In genomic region chr3:53085476-53085875, GRCh38 we compare ENCODE assay signal across 14 cellular contexts. TPM values are rescaled to one million over a fixed set of nuclear protein-coding genes. Genes with fewer than 3 reads are reported as not detected.
DNase-seq lines count a peak whose midpoint lies in the region; ATAC-seq and TF ChIP-seq lines count a peak whose summit lies in the region.
"Had no signal": no experiment of that assay in that cellular context is flagged by ENCODE, and none has a peak within 500 bp of the region (broad histone marks: within the 10 kb centered on the region; RNA-seq: fewer than 3 reads in every experiment).

No MANE protein-coding gene starts in this region.

- dilution Hi-C loops in IMR-90 (cut with HindIII; ENCODE audit: low sequenced_read_pairs, unreplicated experiment): no loop called here

- BruUV-seq in IMR-90 (replicated peaks; lab: Mats Ljungman, UMichigan): no TSS peak

- peaks cover 55% of the 10 kb centered on the region for H3K36me3 Mint-ChIP-seq in activated T-cell treated with anti-CD3 and anti-CD28 coated beads, Interleukin-2, amount 50 U/mL, for 24 hours (ENCODE audit: low read depth)

- TF ChIP-seq POLR2A in IMR-90 (IDR thresholded peaks at IDR 0.05; ENCODE audit: low read depth, low read length): no peak

- peaks cover 6% of the 10 kb centered on the region for H3K36me3 ChIP-seq in IMR-90 (ENCODE audit: control insufficient read depth, insufficient read depth, low read length)
- no peaks in the 10 kb centered on the region for H3K36me3 ChIP-seq in aorta (ENCODE audit: control insufficient read depth in 1 of 2, insufficient read depth in 2 of 2, low read length in 1 of 2)
- H3K36me3 ChIP-seq in HAP-1 (replicated peaks): peaks cover 7% of the 10 kb centered on the region

- no peak overlapping the region for H3K4me3 Mint-ChIP-seq in activated T-cell treated with anti-CD3 and anti-CD28 coated beads, Interleukin-2, amount 50 U/mL, for 24 hours

- CTCF ChIA-PET in IMR-90 (lab: Yijun Ruan, JAX): no interaction called here

- no peak overlapping the region for H3K4me3 ChIP-seq in IMR-90 (ENCODE audit: insufficient read depth, low read depth, low read length)
- no peak overlapping the region for H3K4me3 ChIP-seq in aorta (ENCODE audit: low read length in 2 of 2)
- no peak overlapping the region for H3K4me3 ChIP-seq in HAP-1
- H3K4me3 ChIP-seq: BLaER1 had no signal

- no peak overlapping the region for H4K91ac ChIP-seq in IMR-90 (ENCODE audit: insufficient read depth, low read depth, low read length)

- peaks cover 3% of the 10 kb centered on the region; the same call in 1 of the 2 replicates for H3K9me1 ChIP-seq in IMR-90 (ENCODE audit: insufficient read depth, low read length)

- H3K23ac ChIP-seq in IMR-90 (ENCODE audit: low read depth, low read length): no peak overlapping the region

- peak overlapping the region; percentile 29 for H3K27ac Mint-ChIP-seq in activated T-cell treated with anti-CD3 and anti-CD28 coated beads, Interleukin-2, amount 50 U/mL, for 24 hours
- H3K27ac Mint-ChIP-seq: CD8-positive, alpha-beta memory T cell had no signal

- no peak overlapping the region for H3K18ac ChIP-seq in IMR-90 (ENCODE audit: low read depth, low read length)

- no peak for DNase-seq in activated T-cell treated with anti-CD3 and anti-CD28 coated beads, Interleukin-2, amount 50 U/mL, for 24 hours
- DNase-seq in activated T-cell treated with anti-CD3 and anti-CD28 coated beads, Interleukin-2, amount 50 U/mL, for 1 hour: no peak
- DNase-seq in IMR-90: no peak
- peak; percentile 32 for DNase-seq in islet precursor cell
- peak; percentile 29 to 31 for DNase-seq in aorta
- DNase-seq in HCEC 1CT: no peak
- DNase-seq in HAP-1 (ENCODE audit: low spot score in 2 of 2): no peak
- DNase-seq: 8988T; AML-193; Caco-2; CD8-positive, alpha-beta memory T cell; DMS53; GF-D8 had no signal

- H3K79me1 ChIP-seq in IMR-90 (ENCODE audit: low read depth in 1 of 2, low read length in 2 of 2): no peaks in the 10 kb centered on the region

- H3K9ac ChIP-seq in IMR-90 (ENCODE audit: low read depth, low read length): no peak overlapping the region
- H3K9ac ChIP-seq: BLaER1 had no signal

- H4K20me1 ChIP-seq in IMR-90 (ENCODE audit: insufficient read depth, low read length): no peaks in the 10 kb centered on the region; the same call in 1 of the 2 replicates
- H4K20me1 ChIP-seq: BLaER1 had no signal

- H3K9me3 ChIP-seq in IMR-90 (ENCODE audit: control insufficient read depth, insufficient read depth, low read length) (no peaks in the 10 kb centered on the region), aorta (ENCODE audit: control insufficient read depth, low read length) (no peaks in the 10 kb centered on the region), HAP-1 (no peaks in the 10 kb centered on the region)
- H3K9me3 ChIP-seq: BLaER1, Caco-2 had no signal

- no peak overlapping the region for H2AK5ac ChIP-seq in IMR-90 (ENCODE audit: low read depth, low read length)

- ATAC-seq in IMR-90 (ENCODE audit: low read depth) (no peak), aorta (ENCODE audit: low FRiP score) (no peak)

- POLR2A ChIA-PET in IMR-90 (lab: Charles Lee; ENCODE audit: unreplicated experiment): no interaction called here

- H3K4me1 ChIP-seq in IMR-90 (ENCODE audit: control insufficient read depth, insufficient read depth, low read length) (peaks cover 12% of the 10 kb centered on the region; the same call in 1 of the 2 replicates), aorta (ENCODE audit: control insufficient read depth in 1 of 2, insufficient read depth in 2 of 2, low read length in 2 of 2) (peaks cover 0 to 1% of the 10 kb centered on the region in 2 donors), HAP-1 (no peaks in the 10 kb centered on the region)

- no peak overlapping the region for H3K56ac ChIP-seq in IMR-90 (ENCODE audit: extremely low read depth, insufficient read depth, low read length)

- no peak for TF ChIP-seq CTCF in IMR-90 (conservative IDR thresholded peaks at IDR 0.05; ENCODE audit: low read depth, low read length)

- peaks cover 4% of the 10 kb centered on the region for H3K4me1 Mint-ChIP-seq in activated T-cell treated with anti-CD3 and anti-CD28 coated beads, Interleukin-2, amount 50 U/mL, for 24 hours (ENCODE audit: low read depth)
- H3K4me1 Mint-ChIP-seq: CD8-positive, alpha-beta memory T cell had no signal

- in situ Hi-C loops in IMR-90 (cut with MboI; ENCODE audit: low sequenced_read_pairs): no loop called here
- in situ Hi-C loops in HAP-1 (cut with MboI; ENCODE audit: low sequenced_read_pairs): no loop called here

- WGBS in IMR-90 (ENCODE audit: extremely low coverage in 2 of 2, insufficient read length in 1 of 2), 2 experiments: 73% methylated on average over 3 of the region's 10 CpGs; no CpG with 5 or more reads in 1 of the 2 experiments
- 80 to 82% methylated on average over 10 of the region's 10 CpGs for WGBS in aorta, 2 donors

- no peak overlapping the region for H2BK120ac ChIP-seq in IMR-90 (ENCODE audit: low read depth, low read length)

- H3K27ac ChIP-seq in IMR-90 (ENCODE audit: insufficient read depth, low read length) (no peak overlapping the region), aorta (ENCODE audit: low read depth in 1 of 2, low read length in 2 of 2) (no peak overlapping the region)
- H3K27ac ChIP-seq: BLaER1 had no signal

- H2BK5ac ChIP-seq in IMR-90 (ENCODE audit: low read depth, low read length, poor library complexity, severe bottlenecking): no peak overlapping the region

- no peak for TF ChIP-seq RAD21 in IMR-90 (IDR thresholded peaks at IDR 0.05; ENCODE audit: low read length)

- no peak overlapping the region for H2BK15ac ChIP-seq in IMR-90 (ENCODE audit: low read depth, low read length)

- H2BK20ac ChIP-seq in IMR-90 (ENCODE audit: low read depth, low read length): no peak overlapping the region

- H3K27me3 Mint-ChIP-seq in activated T-cell treated with anti-CD3 and anti-CD28 coated beads, Interleukin-2, amount 50 U/mL, for 24 hours: no peaks in the 10 kb centered on the region
- H3K27me3 Mint-ChIP-seq: CD8-positive, alpha-beta memory T cell had no signal

- H2AFZ ChIP-seq in IMR-90 (replicated peaks; ENCODE audit: low read length, poor library complexity): no peak overlapping the region

- no peak overlapping the region for H4K8ac ChIP-seq in IMR-90 (ENCODE audit: low read depth in 2 of 2, low read length in 2 of 2)

- H3K4ac ChIP-seq in IMR-90 (ENCODE audit: low read depth, low read length): no peak overlapping the region

- no peak overlapping the region for H3K4me2 ChIP-seq in IMR-90 (ENCODE audit: low read depth, low read length)

- H3K14ac ChIP-seq in IMR-90 (replicated peaks; ENCODE audit: low read depth, low read length): no peak overlapping the region

- intact Hi-C loops in IMR-90 (cut with micrococcal nuclease) (no loop called here), aorta (cut with DNase I) (no loop called here)

- H3K27me3 ChIP-seq in IMR-90 (ENCODE audit: control insufficient read depth, insufficient read depth, low read length): no peaks in the 10 kb centered on the region
- no peaks in the 10 kb centered on the region for H3K27me3 ChIP-seq in aorta (ENCODE audit: control insufficient read depth in 1 of 2, insufficient read depth in 2 of 2, low read length in 1 of 2)
- H3K27me3 ChIP-seq in HAP-1 (ENCODE audit: low read depth): no peaks in the 10 kb centered on the region
- H3K27me3 ChIP-seq: BLaER1 had no signal

- H2AK9ac ChIP-seq in IMR-90 (replicated peaks; ENCODE audit: low read depth, low read length, poor library complexity): peak overlapping the region; percentile 23

- H3K9me3 Mint-ChIP-seq in activated T-cell treated with anti-CD3 and anti-CD28 coated beads, Interleukin-2, amount 50 U/mL, for 24 hours: no peaks in the 10 kb centered on the region
- H3K9me3 Mint-ChIP-seq: CD8-positive, alpha-beta memory T cell had no signal

- H4K5ac ChIP-seq in IMR-90 (ENCODE audit: low read depth, low read length): no peak overlapping the region

TF ChIP-seq in IMR-90, 13 proteins besides CTCF, POLR2A, EP300 and RAD21 (continues in another document):
- TF ChIP-seq BHLHE40 (IDR thresholded peaks at IDR 0.05; ENCODE audit: low read depth, low read length) (no peak), MAFK (IDR thresholded peaks at IDR 0.05; ENCODE audit: low read depth, low read length) (no peak), MXI1 (IDR thresholded peaks at IDR 0.05; ENCODE audit: borderline replicate concordance, low read depth, low read length) (no peak), SMC3 (IDR thresholded peaks at IDR 0.05; ENCODE audit: low read depth, low read length) (no peak), MAZ (IDR thresholded peaks at IDR 0.05; ENCODE audit: borderline replicate concordance, low read depth, low read length) (no peak), NFE2L2 (IDR thresholded peaks at IDR 0.05; ENCODE audit: low read depth, low read length) (no peak), RFX5 (IDR thresholded peaks at IDR 0.05; ENCODE audit: low read depth, low read length) (no peak), ELK1 (IDR thresholded peaks at IDR 0.05; ENCODE audit: borderline replicate concordance, low read depth, low read length) (no peak)

RNA-seq across cellular contexts. Expression of gene SFMBT1, which starts 39.6 kb away (rescaled TPM):
- total RNA-seq in IMR-90 (2012; rRNA removed): 1.8 and 3.6 TPM in 2 replicates
- polyA plus RNA-seq in IMR-90 (2012; rRNA removed): 0.92 and 1.0 TPM in 2 replicates
- polyA plus RNA-seq in IMR-90 (2012; cell fraction: cytosol; rRNA removed): 0.42 and 0.74 TPM in 2 replicates
- polyA plus RNA-seq in IMR-90 (2012; cell fraction: nucleus; rRNA removed; ENCODE audit: low replicate concordance): 0.25 and 1.2 TPM in 2 replicates
- total RNA-seq in aorta: 10 to 100 TPM in 1 of 2 donors, 1 to 10 TPM in 1; 8.8 to 12.6 TPM
- 1 to 10 TPM in 1 of 2 donors, under 1 TPM in 1; 0.75 to 2.0 TPM for polyA plus RNA-seq in aorta

RNA-seq across cellular contexts. Expression of gene RFT1, which starts 44.8 kb away (rescaled TPM):
- 23.5 and 28.6 TPM in 2 replicates for total RNA-seq in IMR-90 (2012; rRNA removed)
- polyA plus RNA-seq in IMR-90 (2012; rRNA removed): 11.6 and 14.5 TPM in 2 replicates
- polyA plus RNA-seq in IMR-90 (2012; cell fraction: cytosol; rRNA removed): 10.2 and 10.4 TPM in 2 replicates
- polyA plus RNA-seq in IMR-90 (2012; cell fraction: nucleus; rRNA removed; ENCODE audit: low replicate concordance): 8.4 and 10.0 TPM in 2 replicates
- 10 to 100 TPM; 11.9 to 16.6 TPM for total RNA-seq in aorta
- polyA plus RNA-seq in aorta: 1 to 10 TPM; 5.0 to 5.8 TPM

Comparison
In these comparisons a context has a peak if more than half of its experiments do, and no peak if none do; other contexts are left out.
1. DNase-seq: peak in islet precursor cell (single experiment) and aorta (2 of 2); none in activated T-cell treated with anti-CD3 and anti-CD28 coated beads, Interleukin-2, amount 50 U/mL, for 24 hours (single experiment), activated T-cell treated with anti-CD3 and anti-CD28 coated beads, Interleukin-2, amount 50 U/mL, for 1 hour (single experiment), IMR-90 (single experiment), HCEC 1CT (single experiment) and HAP-1 (0 of 2).